Comparison of ENCODE assay signal across 28 cellular contexts in the genomic region with DNA sequence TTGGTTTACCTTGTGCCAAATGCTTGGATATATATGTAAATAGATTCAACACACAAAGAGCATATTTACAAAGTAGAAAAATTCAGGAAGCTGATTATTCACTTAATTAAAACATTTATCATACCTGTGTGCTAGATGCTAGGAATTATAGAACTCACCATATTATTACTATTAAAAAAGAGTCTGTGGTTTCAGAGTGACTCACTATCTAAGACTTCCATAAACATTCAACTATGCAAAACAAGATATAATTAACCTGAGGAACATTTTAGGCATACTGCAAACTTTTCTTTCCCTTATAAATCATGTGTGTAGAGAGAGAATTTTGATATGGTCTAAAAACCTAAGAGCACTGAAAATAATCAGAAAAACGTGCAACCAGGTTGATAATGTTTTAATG. TPM values are rescaled to one million over a fixed set of nuclear protein-coding genes. Genes with fewer than 3 reads are reported as not detected.
A peak's percentile ranks its signal among the peaks of the same experiment; 100 is the strongest.
DNase-seq lines count a peak whose midpoint lies in the region; ATAC-seq and TF ChIP-seq lines count a peak whose summit lies in the region.
"Had no signal": no experiment of that assay in that cellular context is flagged by ENCODE, and none has a peak within 500 bp of the region (broad histone marks: within the 10 kb centered on the region; RNA-seq: fewer than 3 reads in every experiment).

No MANE protein-coding gene starts in this region.

- POLR2A ChIA-PET in naive thymus-derived CD8-positive, alpha-beta T cell (lab: Charles Lee): no interaction called here

- H3K4me1 ChIP-seq in HUES64 (ENCODE audit: insufficient read depth, low read length) (peaks cover 60% of the 10 kb centered on the region), iPS-20b (ENCODE audit: insufficient read depth, low read length) (peaks cover 48% of the 10 kb centered on the region), heart right ventricle (peaks cover 0 to 3% (median 0%) of the 10 kb centered on the region in 9 donors)
- H3K4me1 ChIP-seq: heart left ventricle, upper lobe of left lung had no signal

- H3K27ac Mint-ChIP-seq in naive thymus-derived CD8-positive, alpha-beta T cell: no peak overlapping the region
- H3K27ac Mint-ChIP-seq in activated naive CD8-positive, alpha-beta T cell treated with anti-CD3 and anti-CD28 coated beads, Interleukin-2, amount 50 U/mL, for 24 hours: no peak overlapping the region
- H3K27ac Mint-ChIP-seq: activated naive CD8-positive, alpha-beta T cell treated with anti-CD3 and anti-CD28 coated beads for 36 hours; activated T-helper 2 cell treated with anti-CD3 and anti-CD28 coated beads, Interferon-gamma antibody, Interleukin-2, Interleukin-4, amounts not matched to agents 10 μg/mL and 5 μg/mL and 100 μg/mL, durations not matched to agents 14 hours and 24 hours and 36 hours; endodermal cell had no signal

- H3K36me3 Mint-ChIP-seq in naive thymus-derived CD8-positive, alpha-beta T cell: peaks cover 38 to 71% (median 63%) of the 10 kb centered on the region in 3 donors
- peaks cover 52% of the 10 kb centered on the region for H3K36me3 Mint-ChIP-seq in activated naive CD8-positive, alpha-beta T cell treated with anti-CD3 and anti-CD28 coated beads, Interleukin-2, amount 50 U/mL, for 24 hours (ENCODE audit: low read depth)

- peaks cover 0 to 8% (median 0%) of the 10 kb centered on the region in 9 donors for H3K9me3 Mint-ChIP-seq in naive thymus-derived CD8-positive, alpha-beta T cell
- H3K9me3 Mint-ChIP-seq in activated naive CD8-positive, alpha-beta T cell treated with anti-CD3 and anti-CD28 coated beads, Interleukin-2, amount 50 U/mL, for 24 hours: no peaks in the 10 kb centered on the region
- H3K9me3 Mint-ChIP-seq: activated naive CD8-positive, alpha-beta T cell treated with anti-CD3 and anti-CD28 coated beads for 36 hours; endodermal cell had no signal

- no peaks in the 10 kb centered on the region for H3K27me3 Mint-ChIP-seq in naive thymus-derived CD8-positive, alpha-beta T cell
- no peaks in the 10 kb centered on the region for H3K27me3 Mint-ChIP-seq in activated naive CD8-positive, alpha-beta T cell treated with anti-CD3 and anti-CD28 coated beads, Interleukin-2, amount 50 U/mL, for 24 hours
- H3K27me3 Mint-ChIP-seq: activated naive CD8-positive, alpha-beta T cell treated with anti-CD3 and anti-CD28 coated beads for 36 hours had no signal

- no peak overlapping the region for H3K4me3 ChIP-seq in HUES64 (ENCODE audit: low read length)
- H3K4me3 ChIP-seq in iPS-20b (ENCODE audit: low read length): no peak overlapping the region
- no peak overlapping the region for H3K4me3 ChIP-seq in heart right ventricle
- H3K4me3 ChIP-seq: BLaER1 treated with 17β-estradiol and CSF1 and Interleukin-3, amounts not matched to agents 10 nM and 100 nM; heart left ventricle; SK-N-MC; upper lobe of left lung had no signal

- 79% methylated on average over 1 of the region's 1 CpG for WGBS in HUES64
- 48 to 68% methylated on average over 1 of the region's 1 CpG for WGBS in heart right ventricle, 2 donors

- DNase-seq in EL: peak; percentile 37
- peak; percentile 38 for DNase-seq in astrocyte of the hippocampus (ENCODE audit: low read depth, low spot score)
- DNase-seq in heart right ventricle: no peak
- DNase-seq in naive thymus-derived CD8-positive, alpha-beta T cell: no peak
- DNase-seq in activated naive CD8-positive, alpha-beta T cell treated with anti-CD3 and anti-CD28 coated beads, Interleukin-2, amount 50 U/mL, for 24 hours: no peak
- DNase-seq: ACHN; activated CD4-positive, alpha-beta T cell treated with anti-CD3 and anti-CD28 coated beads, Interleukin-2, amount 50 U/mL, for 4 hours; activated CD8-positive, alpha-beta memory T cell treated with anti-CD3 and anti-CD28 coated beads, Interleukin-2, amount 50 U/mL, for 48 hours; activated naive CD8-positive, alpha-beta T cell treated with anti-CD3 and anti-CD28 coated beads for 36 hours; brain microvascular endothelial cell; cortex of kidney; endodermal cell; heart left ventricle; KG1; NCI-H2081 treated with DMSO at 0.1 percent for 48 hours; posterior cingulate gyrus; stimulated activated CD4-positive, alpha-beta T cell treated with anti-CD3 and anti-CD28 coated beads, Interleukin-15, amount 100 ng/mL, for 24 hours; stimulated activated CD8-positive, alpha-beta memory T cell treated with anti-CD3 and anti-CD28 coated beads, Interleukin-4, amount 100 ng/mL, for 48 hours; upper lobe of left lung; WERI-Rb-1 had no signal

- ATAC-seq in HG02759 (IDR thresholded peaks at IDR 0.05; ENCODE audit: unreplicated experiment): no peak
- no peak for ATAC-seq in heart right ventricle
- no peak for ATAC-seq in naive thymus-derived CD8-positive, alpha-beta T cell
- ATAC-seq in activated naive CD8-positive, alpha-beta T cell treated with anti-CD3 and anti-CD28 coated beads, Interleukin-2, amount 50 U/mL, for 24 hours: no peak
- ATAC-seq: heart left ventricle, sciatic nerve had no signal

- H3K9ac ChIP-seq in HUES64 (ENCODE audit: low read depth, low read length) (no peak overlapping the region), iPS-20b (ENCODE audit: low read depth, low read length) (peak overlapping the region; percentile 37; the same call in 1 of the 2 replicates)
- H3K9ac ChIP-seq: BLaER1 treated with 17β-estradiol and CSF1 and Interleukin-3, amounts not matched to agents 10 nM and 100 nM had no signal

- no peaks in the 10 kb centered on the region for H3K27me3 ChIP-seq in HUES64 (ENCODE audit: insufficient read depth, low read length)
- no peaks in the 10 kb centered on the region for H3K27me3 ChIP-seq in iPS-20b (ENCODE audit: insufficient read depth, low read length)
- H3K27me3 ChIP-seq in heart right ventricle: no peaks in the 10 kb centered on the region
- H3K27me3 ChIP-seq: BLaER1 treated with 17β-estradiol and CSF1 and Interleukin-3, amounts not matched to agents 10 nM and 100 nM; brain microvascular endothelial cell; heart left ventricle; upper lobe of left lung had no signal

- peaks cover 8 to 22% (median 13%) of the 10 kb centered on the region in 4 donors for H3K4me1 Mint-ChIP-seq in naive thymus-derived CD8-positive, alpha-beta T cell
- H3K4me1 Mint-ChIP-seq in activated naive CD8-positive, alpha-beta T cell treated with anti-CD3 and anti-CD28 coated beads, Interleukin-2, amount 50 U/mL, for 24 hours: peaks cover 4% of the 10 kb centered on the region

- intact Hi-C loops in heart right ventricle (cut with DNase I): no loop called here

- no peaks in the 10 kb centered on the region for H3K9me3 ChIP-seq in HUES64 (ENCODE audit: insufficient read depth, low read depth, low read length)
- H3K9me3 ChIP-seq in iPS-20b (ENCODE audit: insufficient read depth, low read depth, low read length): no peaks in the 10 kb centered on the region
- peaks cover 0 to 6% (median 0%) of the 10 kb centered on the region in 11 donors for H3K9me3 ChIP-seq in heart right ventricle
- H3K9me3 ChIP-seq: heart left ventricle, upper lobe of left lung had no signal

- H3K4me3 Mint-ChIP-seq in naive thymus-derived CD8-positive, alpha-beta T cell: no peak overlapping the region
- H3K4me3 Mint-ChIP-seq in activated naive CD8-positive, alpha-beta T cell treated with anti-CD3 and anti-CD28 coated beads, Interleukin-2, amount 50 U/mL, for 24 hours: no peak overlapping the region
- H3K4me3 Mint-ChIP-seq: activated naive CD8-positive, alpha-beta T cell treated with anti-CD3 and anti-CD28 coated beads for 36 hours; endodermal cell; neural crest cell had no signal

- no peak for TF ChIP-seq CTCF in heart right ventricle (IDR thresholded peaks at IDR 0.05)

- peaks cover 80% of the 10 kb centered on the region for H3K36me3 ChIP-seq in HUES64 (ENCODE audit: insufficient read depth, low read length)
- H3K36me3 ChIP-seq in iPS-20b (ENCODE audit: insufficient read depth, low read depth, low read length): peaks cover 74% of the 10 kb centered on the region
- H3K36me3 ChIP-seq in heart right ventricle: peaks cover 0 to 88% (median 0%) of the 10 kb centered on the region in 9 donors
- H3K36me3 ChIP-seq: WERI-Rb-1 had no signal

- H3K27ac ChIP-seq in HUES64 (ENCODE audit: low read depth, low read length): peak overlapping the region; percentile 57; the same call in 1 of the 2 replicates
- H3K27ac ChIP-seq in iPS-20b (ENCODE audit: low read length): no peak overlapping the region
- no peak overlapping the region for H3K27ac ChIP-seq in heart right ventricle
- H3K27ac ChIP-seq: BLaER1 treated with 17β-estradiol and CSF1 and Interleukin-3, amounts not matched to agents 10 nM and 100 nM; brain microvascular endothelial cell; heart left ventricle; SK-N-MC; upper lobe of left lung; WERI-Rb-1 had no signal

RNA-seq across cellular contexts. Expression of a gene that starts 27.3 kb away (rescaled TPM):
- 290 TPM for polyA plus RNA-seq in HUES64 (2013, experiment 1 of 2)
- 281 TPM for polyA plus RNA-seq in HUES64 (2013, experiment 2 of 2)
- 100 to 1,000 TPM in 1 of 10 donors, 10 to 100 TPM in 7, 1 to 10 TPM in 2; 6.3 to 161 (median 12.4) TPM for total RNA-seq in heart right ventricle
- polyA plus RNA-seq in heart right ventricle: 10 to 100 TPM; 16.6 to 90.4 TPM
- 10 to 100 TPM; 37.3 to 41.5 TPM for total RNA-seq in naive thymus-derived CD8-positive, alpha-beta T cell
- polyA plus RNA-seq in naive thymus-derived CD8-positive, alpha-beta T cell: 100 to 1,000 TPM in 1 of 3 donors, 10 to 100 TPM in 2; 88.7 to 166 (median 90.3) TPM

Comparison
In these comparisons a context has a peak if more than half of its experiments do, and no peak if none do; other contexts are left out.
1. DNase-seq: peak in EL (single experiment) and astrocyte of the hippocampus (single experiment); none in heart right ventricle (0 of 2), naive thymus-derived CD8-positive, alpha-beta T cell (0 of 10) and activated naive CD8-positive, alpha-beta T cell treated with anti-CD3 and anti-CD28 coated beads, Interleukin-2, amount 50 U/mL, for 24 hours (single experiment).